In genomic region chr6:51614725-51615124, GRCh38 we compare ENCODE assay signal across 25 cellular contexts.
DNase-seq lines count a peak whose midpoint lies in the region; ATAC-seq, FAIRE-seq and TF ChIP-seq lines count a peak whose summit lies in the region.
"Had no signal": no experiment of that assay in that cellular context is flagged by ENCODE, and none has a peak within 500 bp of the region (broad histone marks: within the 10 kb centered on the region; RNA-seq: fewer than 3 reads in every experiment).

No MANE protein-coding gene starts in this region.

- H3K27me3 Mint-ChIP-seq in natural killer cell (ENCODE audit: low read depth in 2 of 2): no peaks in the 10 kb centered on the region
- H3K27me3 Mint-ChIP-seq: CD4-positive, alpha-beta T cell; CD8-positive, alpha-beta memory T cell had no signal

- POLR2A ChIA-PET in SK-N-SH (lab: Yijun Ruan, JAX): no interaction called here

- ATAC-seq in SK-N-SH treated with all-trans-retinoic acid at 6 μM for 48 hours: no peak
- no peak for ATAC-seq in stimulated activated naive CD8-positive, alpha-beta T cell treated with anti-CD3 and anti-CD28 coated beads, Interleukin-15, Interleukin-2, amounts not matched to agents 100 U/mL and 50 U/mL, for 24 hours
- ATAC-seq in GM18505 (IDR thresholded peaks at IDR 0.05; ENCODE audit: unreplicated experiment): no peak
- ATAC-seq in natural killer cell: no peak
- ATAC-seq: GM12878 had no signal

- no peak overlapping the region for H3K4me2 ChIP-seq in SK-N-SH
- H3K4me2 ChIP-seq: BLaER1 treated with 17β-estradiol and CSF1 and Interleukin-3, amounts not matched to agents 10 nM and 100 nM had no signal

- H3K9me2 ChIP-seq in SK-N-SH: no peaks in the 10 kb centered on the region

- H3K27me3 ChIP-seq in SK-N-SH (ENCODE audit: insufficient read depth) (no peaks in the 10 kb centered on the region), bronchial epithelial cell (ENCODE audit: control insufficient read depth, insufficient read depth, low read length) (no peaks in the 10 kb centered on the region)
- H3K27me3 ChIP-seq: BE2C; BLaER1 treated with 17β-estradiol and CSF1 and Interleukin-3, amounts not matched to agents 10 nM and 100 nM had no signal

- no peak for TF ChIP-seq EP300 in SK-N-SH (IDR thresholded peaks at IDR 0.05; ENCODE audit: borderline replicate concordance in 1 of 2, low read depth in 1 of 2, low read length in 1 of 2)

- H3K27ac Mint-ChIP-seq in natural killer cell: no peak overlapping the region
- H3K27ac Mint-ChIP-seq: CD14-positive monocyte; CD4-positive, alpha-beta T cell; HFFc6 had no signal

- H3K9me3 Mint-ChIP-seq in natural killer cell: peaks cover 0 to 9% of the 10 kb centered on the region in 2 donors
- H3K9me3 Mint-ChIP-seq: CD4-positive, alpha-beta T cell had no signal

- TF ChIP-seq POLR2A in GM18505 (IDR thresholded peaks at IDR 0.05; ENCODE audit: borderline replicate concordance, extremely low read depth, insufficient read depth, insufficient read length): no peak

- H3F3A ChIP-seq in SK-N-SH (replicated peaks; ENCODE audit: insufficient read depth): no peaks in the 10 kb centered on the region

- TF ChIP-seq CTCF in SK-N-SH (IDR thresholded peaks at IDR 0.05) (no peak), bronchial epithelial cell (IDR thresholded peaks at IDR 0.05; ENCODE audit: insufficient read depth, low read length, severe bottlenecking) (no peak), natural killer cell (IDR thresholded peaks at IDR 0.05) (no peak)

- TF ChIP-seq RAD21 in SK-N-SH (IDR thresholded peaks at IDR 0.05; ENCODE audit: low read length): no peak

- H3K9me3 ChIP-seq in SK-N-SH: no peaks in the 10 kb centered on the region
- H3K9me3 ChIP-seq: BE2C; BLaER1 treated with 17β-estradiol and CSF1 and Interleukin-3, amounts not matched to agents 10 nM and 100 nM; HAP-1 had no signal

- H3K36me3 Mint-ChIP-seq in natural killer cell: no peaks in the 10 kb centered on the region
- H3K36me3 Mint-ChIP-seq: CD14-positive monocyte; CD8-positive, alpha-beta memory T cell had no signal

- peaks cover 0 to 2% of the 10 kb centered on the region in 2 experiments; a peak in 1 of 4 replicates for H3K4me1 ChIP-seq in SK-N-SH (ENCODE audit: control insufficient read depth in 1 of 2, insufficient read depth in 2 of 2, low read depth in 1 of 2, low read length in 1 of 2)
- H3K4me1 ChIP-seq: BLaER1 treated with 17β-estradiol and CSF1 and Interleukin-3, amounts not matched to agents 10 nM and 100 nM; HAP-1 had no signal

- no peaks in the 10 kb centered on the region for H4K20me1 ChIP-seq in SK-N-SH (ENCODE audit: insufficient read depth)
- H4K20me1 ChIP-seq: BLaER1 treated with 17β-estradiol and CSF1 and Interleukin-3, amounts not matched to agents 10 nM and 100 nM had no signal

- H3K4me3 ChIP-seq in SK-N-SH (ENCODE audit: low read depth in 2 of 2, low read length in 1 of 2) (no peak overlapping the region), bronchial epithelial cell (ENCODE audit: low read depth, low read length) (no peak overlapping the region)
- H3K4me3 ChIP-seq: BLaER1 treated with 17β-estradiol and CSF1 and Interleukin-3, amounts not matched to agents 10 nM and 100 nM; GM12878; HAP-1 had no signal

- H3K4me1 Mint-ChIP-seq in natural killer cell: no peaks in the 10 kb centered on the region
- H3K4me1 Mint-ChIP-seq: CD14-positive monocyte; CD8-positive, alpha-beta memory T cell had no signal

- no peak overlapping the region for H3K9ac ChIP-seq in SK-N-SH
- H3K9ac ChIP-seq: BLaER1 treated with 17β-estradiol and CSF1 and Interleukin-3, amounts not matched to agents 10 nM and 100 nM had no signal

- no peaks in the 10 kb centered on the region; the same call in 1 of the 2 replicates for H3K79me2 ChIP-seq in SK-N-SH (ENCODE audit: insufficient read depth)

- CTCF ChIA-PET in SK-N-SH (lab: Yijun Ruan, JAX): interaction anchor here (1.7 kb wide), 1 partner anchor 230 kb away, joined by 4 read pairs; no protein-coding TSS in a partner anchor

- peak overlapping the region in 1 of 2 experiments; percentile 39; a peak in 1 of 4 replicates for H3K27ac ChIP-seq in SK-N-SH (ENCODE audit: low read depth in 2 of 2, low read length in 1 of 2)
- H3K27ac ChIP-seq: BLaER1 treated with 17β-estradiol and CSF1 and Interleukin-3, amounts not matched to agents 10 nM and 100 nM had no signal

- H3K36me3 ChIP-seq in SK-N-SH (replicated peaks in 1 of 2; ENCODE audit: control insufficient read depth in 1 of 2, insufficient read depth in 2 of 2, low read length in 1 of 2) (no peaks in the 10 kb centered on the region), bronchial epithelial cell (ENCODE audit: control insufficient read depth, insufficient read depth, low read length) (no peaks in the 10 kb centered on the region)
- H3K36me3 ChIP-seq: BE2C; BLaER1 treated with 17β-estradiol and CSF1 and Interleukin-3, amounts not matched to agents 10 nM and 100 nM; HAP-1 had no signal

- H3K4me3 Mint-ChIP-seq in natural killer cell: no peak overlapping the region
- H3K4me3 Mint-ChIP-seq: CD14-positive monocyte; CD4-positive, alpha-beta T cell; CD8-positive, alpha-beta memory T cell; HFFc6 had no signal

- no peak for DNase-seq in SK-N-SH
- peak; percentile 4 for DNase-seq in bronchial epithelial cell (ENCODE audit: low read depth)
- DNase-seq in renal cortical epithelial cell (ENCODE audit: low read depth): peak; percentile 8
- DNase-seq in stimulated activated naive CD8-positive, alpha-beta T cell treated with anti-CD3 and anti-CD28 coated beads, Interleukin-15, Interleukin-2, amounts not matched to agents 100 U/mL and 50 U/mL, for 24 hours: no peak
- DNase-seq in natural killer cell: no peak
- DNase-seq: ACHN; AML-193; BE2C; Calu3; CD4-positive, alpha-beta T cell; CD8-positive, alpha-beta memory T cell; COR-L47; DMS79 treated with DMSO at 0.1 percent for 48 hours; GOT3; HFFc6 had no signal

- no peak for FAIRE-seq in bronchial epithelial cell (lab: Jason Lieb, UNC)
- FAIRE-seq: A204.1, G401.6, GM12878, GM18507, H54 had no signal

- intact Hi-C loops in natural killer cell (cut with micrococcal nuclease): no loop called here

- no peak overlapping the region for H2AFZ ChIP-seq in SK-N-SH (ENCODE audit: low read depth)

TF ChIP-seq in SK-N-SH treated with all-trans-retinoic acid at 6 μM for 48 hours, 23 proteins besides CTCF, POLR2A, EP300 and RAD21:
- TF ChIP-seq GLIS3 (CRISPR knock-in tag; IDR thresholded peaks at IDR 0.05) (no peak), ISL1 (CRISPR knock-in tag; IDR thresholded peaks at IDR 0.05) (peak; percentile 74), ZNF565 (CRISPR knock-in tag; conservative IDR thresholded peaks at IDR 0.05; ENCODE audit: low read depth) (no peak), TSHZ2 (CRISPR knock-in tag; IDR thresholded peaks at IDR 0.05) (no peak), ARNTL (CRISPR knock-in tag; IDR thresholded peaks at IDR 0.05; ENCODE audit: borderline replicate concordance, low read depth) (no peak)
TF ChIP-seq in SK-N-SH treated with all-trans-retinoic acid at 6 μM for 48 hours: peak in this region for 1.

TF ChIP-seq in SK-N-SH, 30 proteins besides CTCF, POLR2A, EP300 and RAD21 (continues in another document):
- TF ChIP-seq POLR2AphosphoS5 (IDR thresholded peaks at IDR 0.05; ENCODE audit: low read depth, low read length) (no peak), SIN3A (IDR thresholded peaks at IDR 0.05; ENCODE audit: borderline replicate concordance, low read depth, low read length) (no peak), TAF1 (IDR thresholded peaks at IDR 0.05; ENCODE audit: borderline replicate concordance, low read depth, low read length) (no peak), EZH2phosphoT487 (IDR thresholded peaks at IDR 0.05; ENCODE audit: borderline replicate concordance, low read depth) (no peak), MEF2A (IDR thresholded peaks at IDR 0.05; ENCODE audit: borderline replicate concordance, low read depth) (no peak), NRF1 (IDR thresholded peaks at IDR 0.05; ENCODE audit: low read depth, low read length) (no peak), USF2 (IDR thresholded peaks at IDR 0.05; ENCODE audit: borderline replicate concordance, low read depth, low read length) (no peak), SMC3 (IDR thresholded peaks at IDR 0.05; ENCODE audit: low read depth, low read length) (no peak), USF1 (IDR thresholded peaks at IDR 0.05; ENCODE audit: borderline replicate concordance, low read depth) (no peak), GATA2 (CRISPR knock-in tag; IDR thresholded peaks at IDR 0.05) (no peak), MXI1 (IDR thresholded peaks at IDR 0.05; ENCODE audit: low read depth, low read length) (no peak), IRF3 (IDR thresholded peaks at IDR 0.05; ENCODE audit: low read depth, low read length) (no peak), MAX (IDR thresholded peaks at IDR 0.05; ENCODE audit: low read depth) (no peak), TCF12 (IDR thresholded peaks at IDR 0.05) (no peak), RFX5 (IDR thresholded peaks at IDR 0.05; ENCODE audit: low read length) (no peak), JUND (IDR thresholded peaks at IDR 0.05) (no peak), CHD2 (IDR thresholded peaks at IDR 0.05; ENCODE audit: low read length, partially characterized antibody) (no peak)

Comparison
In these comparisons a context has a peak if more than half of its experiments do, and no peak if none do; other contexts are left out.
1. DNase-seq: peak in bronchial epithelial cell (single experiment) and renal cortical epithelial cell (single experiment); none in SK-N-SH (single experiment), stimulated activated naive CD8-positive, alpha-beta T cell treated with anti-CD3 and anti-CD28 coated beads, Interleukin-15, Interleukin-2, amounts not matched to agents 100 U/mL and 50 U/mL, for 24 hours (single experiment) and natural killer cell (single experiment).